Comparison of ENCODE assay signal across 17 cellular contexts in the genomic region with DNA sequence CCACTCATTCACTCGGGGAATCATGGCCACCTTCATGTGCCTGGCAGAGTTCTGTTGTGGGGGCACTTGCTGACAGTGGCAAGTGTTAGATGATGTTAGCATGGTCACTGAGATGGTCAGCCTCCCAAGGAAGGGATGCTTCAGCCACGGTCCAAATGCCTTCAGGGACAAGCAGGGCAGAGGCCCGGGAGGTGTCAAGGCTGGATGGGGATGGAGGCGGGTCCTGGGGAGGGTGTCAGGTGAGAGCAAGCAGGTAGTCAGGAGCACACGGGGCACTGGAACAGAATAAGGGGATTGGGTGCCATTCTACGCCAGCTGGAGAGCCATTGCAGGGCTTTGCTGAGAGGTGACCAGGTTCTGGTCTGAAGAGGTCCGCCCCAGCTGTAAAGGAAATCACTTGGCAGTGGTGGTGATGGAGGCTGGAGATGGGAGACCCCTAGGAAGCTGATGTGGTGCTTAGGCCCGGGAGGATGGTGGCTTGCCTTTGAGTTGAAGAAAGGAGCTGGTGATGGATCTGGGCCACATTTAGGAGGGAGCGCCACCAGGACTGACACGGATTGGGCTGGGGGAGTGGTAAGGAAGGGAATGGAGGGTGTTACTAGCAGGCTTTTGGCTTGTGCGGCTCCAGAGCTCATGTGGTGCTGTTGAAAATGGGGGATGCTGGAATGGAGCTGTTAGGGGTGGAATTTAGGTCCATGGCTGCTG. TPM values are rescaled to one million over a fixed set of nuclear protein-coding genes. Genes with fewer than 3 reads are reported as not detected.
A peak's percentile ranks its signal among the peaks of the same experiment; 100 is the strongest.
DNase-seq lines count a peak whose midpoint lies in the region; ATAC-seq and TF ChIP-seq lines count a peak whose summit lies in the region.
"Had no signal": no experiment of that assay in that cellular context is flagged by ENCODE, and none has a peak within 500 bp of the region (broad histone marks: within the 10 kb centered on the region; RNA-seq: fewer than 3 reads in every experiment).

No MANE protein-coding gene starts in this region.

- 68 to 73% (median 71%) methylated on average over 11 of the region's 11 CpGs for WGBS in heart left ventricle, 4 donors
- WGBS in mesenchymal stem cell = 91% methylated on average over 11 of the region's 11 CpGs

- intact Hi-C loops in left ventricle myocardium inferior (cut with micrococcal nuclease) = no loop called here
- intact Hi-C loops in heart left ventricle (cut with DNase I) = loop anchor here in 9 of 10 donors (1.0 to 10.0 kb wide), 10 partner anchors 20 to 216 kb away; a partner anchor contains a TSS

- H3K23ac ChIP-seq in mesenchymal stem cell (ENCODE audit: low read length in 2 of 2) = peak overlapping the region in 1 of 2 experiments; percentile 28

- in situ Hi-C loops in HAP-1 (cut with MboI; ENCODE audit: low sequenced_read_pairs) = no loop called here

- no peaks in the 10 kb centered on the region for H3K9me3 ChIP-seq in left ventricle myocardium inferior (replicated peaks)
- H3K9me3 ChIP-seq in heart left ventricle = no peaks in the 10 kb centered on the region
- no peaks in the 10 kb centered on the region for H3K9me3 ChIP-seq in adipocyte (ENCODE audit: control insufficient read depth, low read length)
- no peaks in the 10 kb centered on the region for H3K9me3 ChIP-seq in mesenchymal stem cell (ENCODE audit: control insufficient read depth, low read length)
- H3K9me3 ChIP-seq in HAP-1 = no peaks in the 10 kb centered on the region
- H3K9me3 ChIP-seq: ascending aorta; BLaER1 treated with 17β-estradiol and CSF1 and Interleukin-3, amounts not matched to agents 10 nM and 100 nM; neutrophil; transverse colon had no signal

- H3K4me3 Mint-ChIP-seq in stimulated activated effector memory CD8-positive, alpha-beta T cell treated with anti-CD3 and anti-CD28 coated beads, Interleukin-12 subunit alpha, Interleukin-12 subunit beta, amount 100 ng/mL, for 72 hours = no peak overlapping the region
- H3K4me3 Mint-ChIP-seq: activated CD8-positive, alpha-beta T cell treated with anti-CD3 and anti-CD28 coated beads for 36 hours; activated naive CD4-positive, alpha-beta T cell treated with anti-CD3 and anti-CD28 coated beads, Interleukin-2, amount 50 U/mL, for 24 hours; stimulated activated naive CD8-positive, alpha-beta T cell treated with anti-CD3 and anti-CD28 coated beads, Interleukin-15, Interleukin-2, amounts not matched to agents 100 ng/mL and 50 ng/mL, for 24 hours had no signal

- peak overlapping the region in 1 of 2 experiments; percentile 12 for H2BK12ac ChIP-seq in mesenchymal stem cell (ENCODE audit: low read length in 2 of 2)

- H2BK120ac ChIP-seq in mesenchymal stem cell (ENCODE audit: low read depth, low read length) = no peak overlapping the region

- no peak overlapping the region for H3K27ac Mint-ChIP-seq in stimulated activated effector memory CD8-positive, alpha-beta T cell treated with anti-CD3 and anti-CD28 coated beads, Interleukin-12 subunit alpha, Interleukin-12 subunit beta, amount 100 ng/mL, for 72 hours
- H3K27ac Mint-ChIP-seq: activated CD8-positive, alpha-beta T cell treated with anti-CD3 and anti-CD28 coated beads for 36 hours; activated naive CD4-positive, alpha-beta T cell treated with anti-CD3 and anti-CD28 coated beads, Interleukin-2, amount 50 U/mL, for 24 hours; stimulated activated naive CD8-positive, alpha-beta T cell treated with anti-CD3 and anti-CD28 coated beads, Interleukin-15, Interleukin-2, amounts not matched to agents 100 ng/mL and 50 ng/mL, for 24 hours had no signal

- no peak overlapping the region for H3K4me2 ChIP-seq in mesenchymal stem cell (ENCODE audit: low read length, poor library complexity, severe bottlenecking)
- H3K4me2 ChIP-seq: KMS-11 had no signal

- peaks cover 8% of the 10 kb centered on the region for H3K4me1 Mint-ChIP-seq in stimulated activated effector memory CD8-positive, alpha-beta T cell treated with anti-CD3 and anti-CD28 coated beads, Interleukin-12 subunit alpha, Interleukin-12 subunit beta, amount 100 ng/mL, for 72 hours
- H3K4me1 Mint-ChIP-seq: activated naive CD4-positive, alpha-beta T cell treated with anti-CD3 and anti-CD28 coated beads, Interleukin-2, amount 50 U/mL, for 24 hours had no signal

- H3K79me1 ChIP-seq in mesenchymal stem cell (replicated peaks; ENCODE audit: low read length, poor library complexity, severe bottlenecking) = peaks cover 46% of the 10 kb centered on the region

- H2AFZ ChIP-seq in mesenchymal stem cell (ENCODE audit: low read depth, low read length) = no peak overlapping the region

- no peak overlapping the region for H2AK5ac ChIP-seq in mesenchymal stem cell (ENCODE audit: low read length, severe bottlenecking)

- no peak overlapping the region for H4K8ac ChIP-seq in mesenchymal stem cell (ENCODE audit: low read length)

- H3K4me1 ChIP-seq in left ventricle myocardium inferior (peaks cover 32% of the 10 kb centered on the region), heart left ventricle (peaks cover 0 to 34% (median 20%) of the 10 kb centered on the region in 12 donors), adipocyte (ENCODE audit: control insufficient read depth, insufficient read depth, low read length) (peaks cover 14% of the 10 kb centered on the region), mesenchymal stem cell (ENCODE audit: control insufficient read depth, insufficient read depth, low read depth, low read length) (peaks cover 33% of the 10 kb centered on the region), HAP-1 (no peaks in the 10 kb centered on the region)
- H3K4me1 ChIP-seq: ascending aorta had no signal

- peak overlapping the region in 1 of 2 experiments; percentile 26 for H3K18ac ChIP-seq in mesenchymal stem cell (ENCODE audit: low read depth in 1 of 2, low read length in 2 of 2)

- no peak overlapping the region for H3K14ac ChIP-seq in mesenchymal stem cell (ENCODE audit: low read length in 2 of 2)

- no peak overlapping the region for H3K4ac ChIP-seq in mesenchymal stem cell (ENCODE audit: low read depth in 1 of 2, low read length in 2 of 2)

- H3K9ac ChIP-seq in adipocyte (ENCODE audit: low read length) (peak overlapping the region; percentile 20), mesenchymal stem cell (ENCODE audit: low read length) (peak overlapping the region; percentile 78)
- H3K9ac ChIP-seq: KMS-11 had no signal

- peak overlapping the region; percentile 42 for H3K27ac ChIP-seq in left ventricle myocardium inferior (replicated peaks)
- H3K27ac ChIP-seq in heart left ventricle = peak overlapping the region in 1 of 12 donors; percentile 8
- H3K27ac ChIP-seq in mesenchymal stem cell (ENCODE audit: low read length, poor library complexity, severe bottlenecking) = no peak overlapping the region
- H3K27ac ChIP-seq: BLaER1 treated with 17β-estradiol and CSF1 and Interleukin-3, amounts not matched to agents 10 nM and 100 nM; KMS-11; neutrophil had no signal

- H4K91ac ChIP-seq in mesenchymal stem cell (ENCODE audit: low read length) = no peak overlapping the region

- no peak overlapping the region for H2BK5ac ChIP-seq in mesenchymal stem cell (ENCODE audit: low read depth, low read length, poor library complexity, severe bottlenecking)

- H3K9me3 Mint-ChIP-seq in stimulated activated effector memory CD8-positive, alpha-beta T cell treated with anti-CD3 and anti-CD28 coated beads, Interleukin-12 subunit alpha, Interleukin-12 subunit beta, amount 100 ng/mL, for 72 hours = no peaks in the 10 kb centered on the region
- H3K9me3 Mint-ChIP-seq: activated CD8-positive, alpha-beta T cell treated with anti-CD3 and anti-CD28 coated beads for 36 hours; activated naive CD4-positive, alpha-beta T cell treated with anti-CD3 and anti-CD28 coated beads, Interleukin-2, amount 50 U/mL, for 24 hours; stimulated activated naive CD8-positive, alpha-beta T cell treated with anti-CD3 and anti-CD28 coated beads, Interleukin-15, Interleukin-2, amounts not matched to agents 100 ng/mL and 50 ng/mL, for 24 hours had no signal

- no peak overlapping the region for H3K4me3 ChIP-seq in left ventricle myocardium inferior
- H3K4me3 ChIP-seq in heart left ventricle = no peak overlapping the region
- H3K4me3 ChIP-seq in adipocyte (ENCODE audit: low read length) = no peak overlapping the region
- H3K4me3 ChIP-seq in mesenchymal stem cell (ENCODE audit: insufficient read depth in 1 of 2, low read depth in 1 of 2, low read length in 2 of 2) = peak overlapping the region in 1 of 2 experiments; percentile 30
- H3K4me3 ChIP-seq in HAP-1 = no peak overlapping the region
- H3K4me3 ChIP-seq: ascending aorta; BLaER1 treated with 17β-estradiol and CSF1 and Interleukin-3, amounts not matched to agents 10 nM and 100 nM; lung; transverse colon had no signal

- H3K36me3 Mint-ChIP-seq in stimulated activated effector memory CD8-positive, alpha-beta T cell treated with anti-CD3 and anti-CD28 coated beads, Interleukin-12 subunit alpha, Interleukin-12 subunit beta, amount 100 ng/mL, for 72 hours = no peaks in the 10 kb centered on the region
- H3K36me3 Mint-ChIP-seq: activated naive CD4-positive, alpha-beta T cell treated with anti-CD3 and anti-CD28 coated beads, Interleukin-2, amount 50 U/mL, for 24 hours had no signal

- H3K27me3 ChIP-seq in left ventricle myocardium inferior (ENCODE audit: low read depth) (no peaks in the 10 kb centered on the region), heart left ventricle (peaks cover 0 to 5% (median 0%) of the 10 kb centered on the region in 9 donors), adipocyte (replicated peaks; ENCODE audit: control insufficient read depth, insufficient read depth, low read length) (no peaks in the 10 kb centered on the region), mesenchymal stem cell (ENCODE audit: control insufficient read depth in 1 of 2, insufficient read depth in 1 of 2, low read length in 2 of 2) (no peaks in the 10 kb centered on the region), HAP-1 (ENCODE audit: low read depth) (no peaks in the 10 kb centered on the region)
- H3K27me3 ChIP-seq: ascending aorta, transverse colon had no signal

- no peak for TF ChIP-seq POLR2A in heart left ventricle (IDR thresholded peaks at IDR 0.05)

- TF ChIP-seq CTCF in left ventricle myocardium inferior (IDR thresholded peaks at IDR 0.05; ENCODE audit: borderline replicate concordance) = no peak
- TF ChIP-seq CTCF in heart left ventricle (IDR thresholded peaks at IDR 0.05) = no peak

- ATAC-seq in heart left ventricle (no peak), HG03135 (IDR thresholded peaks at IDR 0.05; ENCODE audit: unreplicated experiment) (no peak), GM21360 (IDR thresholded peaks at IDR 0.05; ENCODE audit: unreplicated experiment) (no peak)
- ATAC-seq in stimulated activated effector memory CD8-positive, alpha-beta T cell treated with anti-CD3 and anti-CD28 coated beads, Interleukin-12 subunit alpha, Interleukin-12 subunit beta, amount 100 ng/mL, for 72 hours = no peak

- peaks cover 4% of the 10 kb centered on the region for H3K36me3 ChIP-seq in left ventricle myocardium inferior
- H3K36me3 ChIP-seq in heart left ventricle = peaks cover 0 to 8% (median 0%) of the 10 kb centered on the region in 9 donors
- peaks cover 5% of the 10 kb centered on the region for H3K36me3 ChIP-seq in adipocyte (ENCODE audit: control insufficient read depth, insufficient read depth, low read length, severe bottlenecking)
- H3K36me3 ChIP-seq in mesenchymal stem cell (ENCODE audit: control insufficient read depth in 1 of 2, insufficient read depth in 2 of 2, low read depth in 1 of 2, low read length in 2 of 2) = peaks cover 3 to 22% of the 10 kb centered on the region in 2 experiments
- peaks cover 9% of the 10 kb centered on the region for H3K36me3 ChIP-seq in HAP-1 (replicated peaks)
- H3K36me3 ChIP-seq: neutrophil, transverse colon had no signal

- H2BK15ac ChIP-seq in mesenchymal stem cell (ENCODE audit: low read depth, poor library complexity, severe bottlenecking) = peak overlapping the region; percentile 19

- DNase-seq in left ventricle myocardium inferior = no peak
- DNase-seq in heart left ventricle = no peak
- DNase-seq in adipocyte (ENCODE audit: low read depth) = no peak
- DNase-seq in mesenchymal stem cell = no peak
- DNase-seq in stimulated activated effector memory CD8-positive, alpha-beta T cell treated with anti-CD3 and anti-CD28 coated beads, Interleukin-12 subunit alpha, Interleukin-12 subunit beta, amount 100 ng/mL, for 72 hours (ENCODE audit: low spot score in 2 of 2) = no peak
- no peak for DNase-seq in HAP-1 (ENCODE audit: low spot score in 2 of 2)

RNA-seq across cellular contexts. Expression of a gene that starts 24.1 kb away (rescaled TPM):
- total RNA-seq in left ventricle myocardium inferior (51.0 TPM), heart left ventricle (10 to 100 TPM; 30.3 to 83.7 (median 57.6) TPM)
- polyA plus RNA-seq in heart left ventricle = 10 to 100 TPM; 42.9 to 55.3 TPM
- 55.8 TPM for polyA plus RNA-seq in mesenchymal stem cell (2013, experiment 1 of 2)
- polyA plus RNA-seq in mesenchymal stem cell (2013, experiment 2 of 2) = 53.0 TPM

RNA-seq across cellular contexts. Expression of a gene that starts 27.1 kb away (rescaled TPM):
- total RNA-seq in left ventricle myocardium inferior (30.1 TPM), heart left ventricle (10 to 100 TPM; 21.8 to 62.8 (median 26.7) TPM)
- 10 to 100 TPM; 66.1 to 82.6 TPM for polyA plus RNA-seq in heart left ventricle
- polyA plus RNA-seq in mesenchymal stem cell (2013, experiment 1 of 2) = 56.8 TPM
- 53.5 TPM for polyA plus RNA-seq in mesenchymal stem cell (2013, experiment 2 of 2)

RNA-seq across cellular contexts. Expression of a gene that starts 29.8 kb away (rescaled TPM):
- 75.7 TPM for total RNA-seq in left ventricle myocardium inferior
- 100 to 1,000 TPM in 2 of 9 donors, 10 to 100 TPM in 7; 59.9 to 124 (median 77.7) TPM for total RNA-seq in heart left ventricle
- 100 to 1,000 TPM in 1 of 2 donors, 10 to 100 TPM in 1; 75.7 to 168 TPM for polyA plus RNA-seq in heart left ventricle
- polyA plus RNA-seq in mesenchymal stem cell (2013, experiment 1 of 2) = 72.5 TPM
- 69.4 TPM for polyA plus RNA-seq in mesenchymal stem cell (2013, experiment 2 of 2)

RNA-seq across cellular contexts. Expression of a gene that starts 51.0 kb away (rescaled TPM):
- total RNA-seq in left ventricle myocardium inferior = 62.9 TPM
- total RNA-seq in heart left ventricle = 10 to 100 TPM; 44.1 to 84.3 (median 54.8) TPM
- 100 to 1,000 TPM in 1 of 2 donors, 10 to 100 TPM in 1; 68.3 to 113 TPM for polyA plus RNA-seq in heart left ventricle
- 140 TPM for polyA plus RNA-seq in mesenchymal stem cell (2013, experiment 1 of 2)
- 133 TPM for polyA plus RNA-seq in mesenchymal stem cell (2013, experiment 2 of 2)

RNA-seq across cellular contexts. Expression of a gene that starts 52.7 kb away (rescaled TPM):
- total RNA-seq in left ventricle myocardium inferior (9.6 TPM), heart left ventricle (10 to 100 TPM in 1 of 9 donors, 1 to 10 TPM in 8; 5.6 to 13.7 (median 8.5) TPM)
- polyA plus RNA-seq in heart left ventricle = 1 to 10 TPM; 6.2 to 7.6 TPM
- 20.3 TPM for polyA plus RNA-seq in mesenchymal stem cell (2013, experiment 1 of 2)
- 21.3 TPM for polyA plus RNA-seq in mesenchymal stem cell (2013, experiment 2 of 2)
